13 cellular contexts compared by ENCODE assay signal in the genomic region with DNA sequence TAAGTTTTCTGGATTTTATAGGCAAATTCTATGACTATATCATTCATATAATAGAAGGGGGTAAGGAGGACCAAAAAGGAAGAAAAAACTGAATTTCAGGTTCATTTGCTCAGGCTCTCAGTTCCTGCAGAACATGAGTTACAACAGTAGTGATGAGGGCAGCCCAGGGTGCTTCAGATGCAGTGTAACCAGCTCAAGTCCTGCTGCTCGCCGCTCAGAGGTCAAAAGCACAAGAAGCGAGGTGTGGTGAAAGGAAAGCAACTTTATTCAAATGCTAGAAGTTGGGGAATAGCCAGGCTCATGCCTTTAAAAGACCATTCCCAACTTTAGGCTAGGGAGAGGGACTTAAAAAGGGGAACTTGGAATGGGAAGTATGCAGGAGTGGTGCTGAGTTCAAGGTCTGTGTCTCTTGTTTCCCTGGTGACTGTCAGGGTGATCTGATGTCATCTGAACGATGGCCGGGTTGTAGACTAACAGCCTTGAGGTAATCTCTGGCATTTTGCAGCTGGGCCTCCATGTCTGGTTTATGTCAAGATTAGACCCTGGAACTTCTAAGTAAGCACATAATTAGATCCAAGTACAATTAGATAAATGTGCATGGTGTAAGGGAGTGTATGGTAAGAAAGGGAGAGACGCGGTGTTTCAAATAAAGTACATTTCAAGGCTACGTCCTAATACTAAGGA.
"Had no signal": no experiment of that assay in that cellular context is flagged by ENCODE, and none has a peak within 500 bp of the region (broad histone marks: within the 10 kb centered on the region; RNA-seq: fewer than 3 reads in every experiment).

No MANE protein-coding gene starts in this region.

- H3K27ac ChIP-seq: dorsolateral prefrontal cortex, suprapubic skin had no signal

- H3K4me1 ChIP-seq: suprapubic skin had no signal

- H3K36me3 ChIP-seq: suprapubic skin had no signal

- DNase-seq: activated effector memory CD4-positive, alpha-beta T cell treated with Interleukin-2 at 50 U/mL for 16 hours; activated T-cell treated with anti-CD3 and anti-CD28 coated beads, Interleukin-2, amount 50 U/mL, for 1 hour; dorsolateral prefrontal cortex; foreskin fibroblast; glutamatergic neuron; left colon; nephron progenitor cell; stimulated activated CD4-positive, alpha-beta T cell treated with anti-CD3 and anti-CD28 coated beads, Interleukin-2, amount 100 ng/mL, for 48 hours; stimulated activated naive CD8-positive, alpha-beta T cell treated with anti-CD3 and anti-CD28 coated beads, Interleukin-15, Interleukin-2, amounts not matched to agents 100 U/mL and 50 U/mL, for 24 hours; T-helper 17 cell had no signal

- ATAC-seq: activated naive CD4-positive, alpha-beta T cell treated with anti-CD3 and anti-CD28 coated beads, Interleukin-2, amount 50 U/mL, for 72 hours; esophagus mucosa; left colon; stimulated activated naive CD8-positive, alpha-beta T cell treated with anti-CD3 and anti-CD28 coated beads, Interleukin-15, Interleukin-2, amounts not matched to agents 100 U/mL and 50 U/mL, for 24 hours; T-helper 17 cell had no signal

- H3K27me3 ChIP-seq: dorsolateral prefrontal cortex, suprapubic skin had no signal

- H3K9me3 ChIP-seq: suprapubic skin had no signal

- H3K4me3 ChIP-seq: dorsolateral prefrontal cortex, suprapubic skin had no signal
